ENCODE assay signal across 8 cellular contexts in genomic region chr11:95089620-95090542, GRCh38. TPM values are rescaled to one million over a fixed set of nuclear protein-coding genes. Genes with fewer than 3 reads are reported as not detected.
DNase-seq lines count a peak whose midpoint lies in the region; ATAC-seq and TF ChIP-seq lines count a peak whose summit lies in the region.

ENDOD1 (plus strand) TSS chr11:95089846; CDS start chr11:95089928, 82 bp downstream.

- no peak within 1 kb of the TSS for H4K8ac ChIP-seq in neuronal stem cell (ENCODE audit: low read depth, low read length)

- no peak for TF ChIP-seq CTCF in subcutaneous adipose tissue (IDR thresholded peaks at IDR 0.05; ENCODE audit: low read depth)

- H3K27me3 ChIP-seq in HUES64 (ENCODE audit: insufficient read depth, low read length) (peaks cover 46% of the 10 kb centered on the region), neuronal stem cell (ENCODE audit: control insufficient read depth in 3 of 3, insufficient read depth in 3 of 3, low read depth in 1 of 3, low read length in 3 of 3) (peaks cover 0 to 4% (median 0%) of the 10 kb centered on the region in 3 experiments)

- H3K4me3 ChIP-seq in HUES64 (ENCODE audit: low read length) (peak within 1 kb of the TSS; percentile 91), neuronal stem cell (ENCODE audit: low read length in 2 of 2) (peak within 1 kb of the TSS; percentile 73 to 89)

- TF ChIP-seq POLR2A in Raji (IDR thresholded peaks at IDR 0.05; ENCODE audit: insufficient read depth, low read depth, low read length), result peak; percentile 89

- H3K23ac ChIP-seq in neuronal stem cell (ENCODE audit: low read depth, low read length, poor library complexity), result peak within 1 kb of the TSS; percentile 45

- no peaks in the 10 kb centered on the region for H3K79me1 ChIP-seq in neuronal stem cell (ENCODE audit: low read depth, low read length)

- no peak within 1 kb of the TSS for H2BK15ac ChIP-seq in neuronal stem cell (ENCODE audit: low read length)

- H3K18ac ChIP-seq in neuronal stem cell (ENCODE audit: low read length), result peak within 1 kb of the TSS; percentile 97

- H2BK5ac ChIP-seq in neuronal stem cell (ENCODE audit: low read length), result no peak within 1 kb of the TSS

- H2AFZ ChIP-seq in neuronal stem cell (ENCODE audit: low read length), result peak within 1 kb of the TSS; percentile 98

- H2BK12ac ChIP-seq in neuronal stem cell (ENCODE audit: low read length), result no peak within 1 kb of the TSS

- peak within 1 kb of the TSS; percentile 91 for H3K4me2 ChIP-seq in neuronal stem cell (ENCODE audit: insufficient read depth, low read length, poor library complexity, severe bottlenecking)

- no peak within 1 kb of the TSS for H3K14ac ChIP-seq in neuronal stem cell (ENCODE audit: low read length)

- H3K9me3 ChIP-seq in HUES64 (ENCODE audit: insufficient read depth, low read depth, low read length) (no peaks in the 10 kb centered on the region), neuronal stem cell (replicated peaks in 1 of 2; ENCODE audit: control insufficient read depth in 2 of 2, insufficient read depth in 1 of 2, low read depth in 1 of 2, low read length in 2 of 2) (peaks cover 0 to 3% of the 10 kb centered on the region in 2 donors)

- no peak within 1 kb of the TSS for H3K4ac ChIP-seq in neuronal stem cell (ENCODE audit: low read length)

- no peak within 1 kb of the TSS for H3K27ac ChIP-seq in HUES64 (ENCODE audit: low read depth, low read length)
- no peak within 1 kb of the TSS for H3K27ac ChIP-seq in neuronal stem cell (replicated peaks; ENCODE audit: low read length)

- peak; percentile 90 for ATAC-seq in GM21515 (IDR thresholded peaks at IDR 0.05; ENCODE audit: unreplicated experiment)

- no peak within 1 kb of the TSS for H2AK5ac ChIP-seq in neuronal stem cell (ENCODE audit: low read depth, low read length)

- H3K9ac ChIP-seq in HUES64 (ENCODE audit: low read depth, low read length) (peak within 1 kb of the TSS; percentile 56), neuronal stem cell (ENCODE audit: low read depth, low read length, poor library complexity) (peak within 1 kb of the TSS; percentile 79)

- H2BK120ac ChIP-seq in neuronal stem cell (ENCODE audit: low read depth, low read length), result no peak within 1 kb of the TSS

- WGBS in HUES64, result under 1% methylated on average over 106 of the region's 106 CpGs
- no CpG with 5 or more reads among the region's 106 CpGs for WGBS in neuronal stem cell (ENCODE audit: extremely low coverage in 2 of 2, insufficient read length in 2 of 2, insufficient replicate concordance in 1 of 2), 2 donors

- no peak within 1 kb of the TSS for H4K91ac ChIP-seq in neuronal stem cell (ENCODE audit: low read depth, low read length, poor library complexity)

- H3K4me1 ChIP-seq in HUES64 (ENCODE audit: insufficient read depth, low read length), result peaks cover 17% of the 10 kb centered on the region; the same call in 1 of the 2 replicates
- peaks cover 0 to 7% of the 10 kb centered on the region in 2 donors for H3K4me1 ChIP-seq in neuronal stem cell (ENCODE audit: control insufficient read depth in 2 of 2, insufficient read depth in 1 of 2, low read depth in 1 of 2, low read length in 2 of 2)

- H3K36me3 ChIP-seq in HUES64 (ENCODE audit: insufficient read depth, low read length) (no peaks in the 10 kb centered on the region), neuronal stem cell (replicated peaks in 1 of 2; ENCODE audit: control insufficient read depth in 2 of 2, insufficient read depth in 2 of 2, low read length in 2 of 2) (no peaks in the 10 kb centered on the region)

- DNase-seq in DMS79 (lab: John Stamatoyannopoulos, UW) (peak; percentile 61), activated gamma-delta T cell treated with Interleukin-2 at 50 U/mL for 16 hours (peak; percentile 80), foreskin melanocyte (peak; percentile 72), neuronal stem cell (ENCODE audit: low spot score) (peak; percentile 75)

RNA-seq across cellular contexts. Expression of gene ENDOD1, which starts in this region (rescaled TPM):
- polyA plus RNA-seq in HUES64 (2013, experiment 1 of 2), result 1.5 TPM
- polyA plus RNA-seq in HUES64 (2013, experiment 2 of 2), result 2.2 TPM
- 3.4 TPM for polyA plus RNA-seq in neuronal stem cell (2013, experiment 1 of 2)
- 3.6 TPM for polyA plus RNA-seq in neuronal stem cell (2013, experiment 2 of 2)
- 10 to 100 TPM; 22.8 to 33.7 (median 26.3) TPM for total RNA-seq in subcutaneous adipose tissue
